In genomic region chr17:38867179-38867994, GRCh38 we compare ENCODE assay signal across 8 cellular contexts. TPM values are rescaled to one million over a fixed set of nuclear protein-coding genes. Genes with fewer than 3 reads are reported as not detected.
DNase-seq lines count a peak whose midpoint lies in the region; ATAC-seq, FAIRE-seq and TF ChIP-seq lines count a peak whose summit lies in the region.

No MANE protein-coding gene starts in this region.

- H3K4me3 ChIP-seq in BE2C (ENCODE audit: low read depth, low read length) = peak overlapping the region; percentile 96
- H3K4me3 ChIP-seq in PC-3 (ENCODE audit: low read length) = no peak overlapping the region
- H3K4me3 ChIP-seq in gastroesophageal sphincter = peak overlapping the region in 1 of 2 donors; percentile 97
- peak overlapping the region in 2 of 4 donors; percentile 93 to 94 for H3K4me3 ChIP-seq in pancreas
- H3K4me3 ChIP-seq in uterus = peak overlapping the region; percentile 84 to 95

- CTCF ChIA-PET in PC-3 (lab: Charles Lee) (no interaction called here), HEK293T (lab: Yijun Ruan, JAX) (interaction anchor here (0.8 to 1.1 kb wide), 4 partner anchors 12 to 297 kb away, joined by 3 to 6 read pairs (median 4); no protein-coding TSS in a partner anchor)

- no peaks in the 10 kb centered on the region for H3K9me2 ChIP-seq in PC-3 (replicated peaks; ENCODE audit: low read length)

- TF ChIP-seq EP300 in gastroesophageal sphincter (IDR thresholded peaks at IDR 0.05) = no peak

- 0 out of 2 replicates have a peak, but pooled peaks cover 3% of the 10 kb centered on the region for H3K36me3 ChIP-seq in BE2C
- H3K36me3 ChIP-seq in PC-3 (ENCODE audit: low read depth, low read length) = no peaks in the 10 kb centered on the region
- H3K36me3 ChIP-seq in gastroesophageal sphincter = no peaks in the 10 kb centered on the region
- no peaks in the 10 kb centered on the region for H3K36me3 ChIP-seq in pancreas
- no peaks in the 10 kb centered on the region for H3K36me3 ChIP-seq in uterus

- POLR2A ChIA-PET in PC-3 (lab: Charles Lee; ENCODE audit: unreplicated experiment) (no interaction called here), HEK293T (lab: Yijun Ruan, JAX) (interaction anchor here (1.0 to 8.4 kb wide), 6 partner anchors 13 to 286 kb away, joined by 3 to 125 read pairs (median 6); partner anchors contain the start of genes PSMB3 and RPL23)

- H3K36me3 Mint-ChIP-seq in activated T-helper 17 cell treated with anti-CD3 and anti-CD28 coated beads, Interleukin-2, amount 50 U/mL, for 72 hours (ENCODE audit: low read depth) = peaks cover 44% of the 10 kb centered on the region

- H3K4me2 ChIP-seq in PC-3 (ENCODE audit: low read length) = no peak overlapping the region; the same call in 1 of the 2 replicates

- no peak overlapping the region for H3K27ac ChIP-seq in PC-3 (ENCODE audit: low read length)
- H3K27ac ChIP-seq in gastroesophageal sphincter = peak overlapping the region; percentile 89 to 96 (median 94)
- peak overlapping the region in 3 of 4 donors; percentile 39 to 92 (median 91) for H3K27ac ChIP-seq in pancreas
- peak overlapping the region; percentile 96 to 98 for H3K27ac ChIP-seq in uterus

- DNase-seq in BE2C = peak; percentile 71
- DNase-seq in HS-5 (ENCODE audit: low read depth) = peak; percentile 70
- peak; percentile 64 for DNase-seq in PC-3
- DNase-seq in pancreas = peak in 4 of 6 donors; percentile 18 to 79 (median 62)
- peak; percentile 75 to 77 for DNase-seq in uterus
- DNase-seq in HEK293T (ENCODE audit: extremely low spot score) = no peak

- TF ChIP-seq CTCF in BE2C (IDR thresholded peaks at IDR 0.05; ENCODE audit: low read depth, low read length) (no peak), PC-3 (conservative IDR thresholded peaks at IDR 0.05; ENCODE audit: low read depth, low read length) (no peak), gastroesophageal sphincter (IDR thresholded peaks at IDR 0.05) (peak in 3 of 4 experiments; percentile 27 to 54 (median 44)), pancreas (IDR thresholded peaks at IDR 0.05) (no peak), uterus (IDR thresholded peaks at IDR 0.05) (peak in 3 of 4 experiments; percentile 15 to 46 (median 37))

- no peaks in the 10 kb centered on the region for H3K9me3 Mint-ChIP-seq in activated T-helper 17 cell treated with anti-CD3 and anti-CD28 coated beads, Interleukin-2, amount 50 U/mL, for 72 hours

- peaks cover 25% of the 10 kb centered on the region for H3K79me2 ChIP-seq in PC-3 (ENCODE audit: low read length)

- H3K9me3 ChIP-seq in BE2C (no peaks in the 10 kb centered on the region), PC-3 (ENCODE audit: low read length) (no peaks in the 10 kb centered on the region), gastroesophageal sphincter (no peaks in the 10 kb centered on the region), pancreas (no peaks in the 10 kb centered on the region), uterus (no peaks in the 10 kb centered on the region)

- H3K4me1 Mint-ChIP-seq in activated T-helper 17 cell treated with anti-CD3 and anti-CD28 coated beads, Interleukin-2, amount 50 U/mL, for 72 hours = peaks cover 28% of the 10 kb centered on the region

- no peaks in the 10 kb centered on the region for H3K27me3 Mint-ChIP-seq in activated T-helper 17 cell treated with anti-CD3 and anti-CD28 coated beads, Interleukin-2, amount 50 U/mL, for 72 hours

- no peaks in the 10 kb centered on the region for H3F3A ChIP-seq in PC-3 (ENCODE audit: low read length, unreplicated experiment)

- no peaks in the 10 kb centered on the region for H3K27me3 ChIP-seq in BE2C
- H3K27me3 ChIP-seq in PC-3 (ENCODE audit: low read length) = no peaks in the 10 kb centered on the region
- no peaks in the 10 kb centered on the region for H3K27me3 ChIP-seq in gastroesophageal sphincter
- no peaks in the 10 kb centered on the region for H3K27me3 ChIP-seq in pancreas
- no peaks in the 10 kb centered on the region for H3K27me3 ChIP-seq in uterus

- BruUV-seq in PC-3 (replicated peaks; lab: Mats Ljungman, UMichigan) = no TSS peak

- intact Hi-C loops in PC-3 (cut with micrococcal nuclease) (no loop called here), pancreas (cut with DNase I) (no loop called here), uterus (cut with DNase I; ENCODE audit: low total_unique reads) (no loop called here)

- H2AFZ ChIP-seq in PC-3 (ENCODE audit: low read length) = no peak overlapping the region

- TF ChIP-seq POLR2A in gastroesophageal sphincter (IDR thresholded peaks at IDR 0.05) = no peak
- no peak for TF ChIP-seq POLR2A in uterus (IDR thresholded peaks at IDR 0.05)

- peaks cover 4% of the 10 kb centered on the region for H4K20me1 ChIP-seq in PC-3 (ENCODE audit: low read length)

- H3K4me1 ChIP-seq in BE2C = peaks cover 7% of the 10 kb centered on the region; the same call in 1 of the 2 replicates
- H3K4me1 ChIP-seq in PC-3 (ENCODE audit: insufficient read depth, low read length) = peaks cover 21% of the 10 kb centered on the region
- H3K4me1 ChIP-seq in gastroesophageal sphincter = peaks cover 0 to 33% (median 13%) of the 10 kb centered on the region in 3 donors
- H3K4me1 ChIP-seq in pancreas = peaks cover 5 to 14% (median 5%) of the 10 kb centered on the region in 3 donors
- peaks cover 0 to 7% of the 10 kb centered on the region in 2 donors for H3K4me1 ChIP-seq in uterus

- ATAC-seq in PC-3 (no peak), gastroesophageal sphincter (no peak), pancreas (no peak)
- no peak for ATAC-seq in activated T-helper 17 cell treated with anti-CD3 and anti-CD28 coated beads, Interleukin-2, amount 50 U/mL, for 72 hours (replicated peaks)

- H3K4me3 Mint-ChIP-seq in activated T-helper 17 cell treated with anti-CD3 and anti-CD28 coated beads, Interleukin-2, amount 50 U/mL, for 72 hours = peak overlapping the region; percentile 85

- no peak for FAIRE-seq in pancreas (lab: Jason Lieb, UNC)

- no peak overlapping the region for H3K9ac ChIP-seq in PC-3 (ENCODE audit: low read length)

- peak overlapping the region; percentile 100 for H3K27ac Mint-ChIP-seq in activated T-helper 17 cell treated with anti-CD3 and anti-CD28 coated beads, Interleukin-2, amount 50 U/mL, for 72 hours

- 26 to 39% methylated on average over 15 to 22 of the region's 33 CpGs for WGBS in gastroesophageal sphincter (ENCODE audit: low coverage in 1 of 2), 2 donors
- WGBS in pancreas, 2 donors = 24 to 41% methylated on average over 32 to 33 of the region's 33 CpGs

TF ChIP-seq in HEK293T, 16 proteins besides CTCF, POLR2A, EP300 and RAD21:
- no peak for TF ChIP-seq CTBP1 (IDR thresholded peaks at IDR 0.05; ENCODE audit: borderline replicate concordance)
- no peak for TF ChIP-seq LEF1 (IDR thresholded peaks at IDR 0.05; ENCODE audit: borderline replicate concordance)
- no peak for TF ChIP-seq SUZ12 (IDR thresholded peaks at IDR 0.05)
- TF ChIP-seq TARDBP (IDR thresholded peaks at IDR 0.05) = no peak

RNA-seq across cellular contexts. Expression of gene LASP1, which starts 2.5 kb away (rescaled TPM):
- 76.5 TPM for polyA plus RNA-seq in BE2C (2012; ENCODE audit: insufficient read depth, insufficient read length, low read depth)
- total RNA-seq in PC-3 (2014; rRNA removed) (106 and 120 TPM in 2 replicates), gastroesophageal sphincter (10 to 100 TPM; 33.5 to 88.9 (median 73.6) TPM), pancreas (10 to 100 TPM; 48.2 to 98.6 (median 60.9) TPM), uterus (100 to 1,000 TPM in 1 of 4 donors, 10 to 100 TPM in 3; 21.2 to 119 (median 58.2) TPM)
- total RNA-seq in activated T-helper 17 cell treated with anti-CD3 and anti-CD28 coated beads, Interleukin-2, amount 50 U/mL, for 72 hours = 100 to 1,000 TPM; 116 to 172 TPM
- 10 to 100 TPM; 35.7 to 36.0 TPM for polyA plus RNA-seq in pancreas

RNA-seq across cellular contexts. Expression of gene RPL23, which starts 13.9 kb away (rescaled TPM):
- polyA plus RNA-seq in BE2C (2012; ENCODE audit: insufficient read depth, insufficient read length, low read depth) = 917 TPM
- 807 and 1,110 TPM in 2 replicates for total RNA-seq in PC-3 (2014; rRNA removed)
- 1,000 to 10,000 TPM; 1,686 to 2,077 TPM for total RNA-seq in activated T-helper 17 cell treated with anti-CD3 and anti-CD28 coated beads, Interleukin-2, amount 50 U/mL, for 72 hours
- total RNA-seq in gastroesophageal sphincter = 1,000 to 10,000 TPM in 3 of 4 donors, 100 to 1,000 TPM in 1; 755 to 2,040 (median 1,511) TPM
- 100 to 1,000 TPM; 569 to 994 (median 828) TPM for total RNA-seq in pancreas
- polyA plus RNA-seq in pancreas = 1,000 to 10,000 TPM; 1,404 to 1,507 TPM
- total RNA-seq in uterus = 1,000 to 10,000 TPM; 1,418 to 5,044 (median 2,630) TPM

RNA-seq across cellular contexts. Expression of gene CWC25, which starts 42.3 kb away (rescaled TPM):
- 30.8 TPM for polyA plus RNA-seq in BE2C (2012; ENCODE audit: insufficient read depth, insufficient read length, low read depth)
- total RNA-seq in PC-3 (2014; rRNA removed) (11.8 and 15.0 TPM in 2 replicates), gastroesophageal sphincter (10 to 100 TPM; 13.6 to 35.0 (median 23.3) TPM), pancreas (10 to 100 TPM in 1 of 6 donors, 1 to 10 TPM in 5; 7.5 to 11.4 (median 8.0) TPM), uterus (10 to 100 TPM in 3 of 4 donors, 1 to 10 TPM in 1; 9.1 to 26.2 (median 18.1) TPM)
- total RNA-seq in activated T-helper 17 cell treated with anti-CD3 and anti-CD28 coated beads, Interleukin-2, amount 50 U/mL, for 72 hours = 10 to 100 TPM; 28.1 to 37.1 TPM
- 10 to 100 TPM; 19.4 to 24.0 TPM for polyA plus RNA-seq in pancreas

Comparison
In these comparisons a context has a peak if more than half of its experiments do, and no peak if none do; other contexts are left out.
1. CTCF ChIP-seq: peak in gastroesophageal sphincter (3 of 4) and uterus (3 of 4); none in BE2C (single experiment), PC-3 (single experiment) and pancreas (0 of 4).